13 cellular contexts compared by ENCODE assay signal in genomic region chr20:22599258-22599657, GRCh38. TPM values are rescaled to one million over a fixed set of nuclear protein-coding genes. Genes with fewer than 3 reads are reported as not detected.
"Had no signal": no experiment of that assay in that cellular context is flagged by ENCODE, and none has a peak within 500 bp of the region (broad histone marks: within the 10 kb centered on the region; RNA-seq: fewer than 3 reads in every experiment).

No MANE protein-coding gene starts in this region.

RNA-seq across cellular contexts. Expression of gene FOXA2, which starts 14.9 kb away (rescaled TPM):
- total RNA-seq: activated B cell treated with CpG ODN at 0.5 μM for 24 hours; activated CD4-positive, alpha-beta memory T cell treated with anti-CD3 and anti-CD28 coated beads for 36 hours; activated CD4-positive, alpha-beta memory T cell treated with anti-CD3 and anti-CD28 coated beads, Interleukin-2, amount 10 ng/mL, durations not matched to agents 7 days and 5 days; activated CD4-positive, alpha-beta T cell treated with anti-CD3 and anti-CD28 coated beads for 36 hours; activated CD4-positive, alpha-beta T cell treated with anti-CD3 and anti-CD28 coated beads, Interleukin-2, amount 10 ng/mL, durations not matched to agents 24 days and 14 days; activated CD4-positive, alpha-beta T cell treated with anti-CD3 and anti-CD28 coated beads, Interleukin-2, amount 10 ng/mL, durations not matched to agents 7 days and 5 days; activated CD8-positive, alpha-beta memory T cell treated with anti-CD3 and anti-CD28 coated beads for 36 hours; activated CD8-positive, alpha-beta memory T cell treated with anti-CD3 and anti-CD28 coated beads, Interleukin-2, amount 10 ng/mL, durations not matched to agents 7 days and 5 days; activated CD8-positive, alpha-beta T cell treated with anti-CD3 and anti-CD28 coated beads for 36 hours; activated CD8-positive, alpha-beta T cell treated with anti-CD3 and anti-CD28 coated beads, Interleukin-2, amount 10 ng/mL, durations not matched to agents 7 days and 5 days; T-helper 1 cell treated with Interleukin-12 subunit alpha and Interleukin-12 subunit beta and Interleukin-4 antibody, amounts not matched to agents 30 ng/mL and 1 ng/mL, for 36 hours; T-helper 17 cell; T-helper 2 cell treated with Interferon-gamma antibody and Interleukin-4, amounts not matched to agents 100 ng/mL and 5 ng/mL, for 36 hours had no signal
